In the genomic region with DNA sequence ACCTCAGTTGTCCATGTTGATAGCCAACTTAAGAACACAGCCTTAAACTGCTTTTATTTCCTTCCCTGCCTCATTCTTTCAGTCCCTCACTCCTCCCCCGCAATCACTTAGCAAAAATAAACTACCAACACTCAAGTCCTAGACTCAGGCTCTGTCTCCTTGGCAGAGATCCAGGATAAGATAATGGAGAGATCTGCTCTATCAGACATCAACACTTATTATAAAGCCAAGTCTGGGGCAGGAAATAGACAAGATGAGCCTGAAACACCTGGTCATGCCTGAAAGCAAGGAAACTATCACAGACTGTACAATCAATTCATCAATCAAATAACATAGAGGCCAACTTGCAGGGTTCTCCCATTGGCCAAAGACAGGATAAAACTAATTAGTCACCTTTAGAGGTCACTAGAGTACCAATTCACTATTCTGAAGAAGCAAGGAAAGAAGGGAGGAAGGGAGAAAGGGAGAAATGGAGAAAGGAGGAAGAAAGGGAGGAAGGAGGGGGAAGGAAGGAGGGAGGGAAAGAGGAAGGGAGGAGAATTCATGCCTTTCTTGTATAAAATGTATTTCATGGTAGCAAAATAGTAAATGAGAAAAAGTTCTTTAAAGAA, we compare ENCODE assay signal across 1 cellular context.
TF ChIP-seq lines count a peak whose summit lies in the region.

No MANE protein-coding gene starts in this region.

TF ChIP-seq in HepG2, 621 proteins besides CTCF, POLR2A, EP300 and RAD21 (continued from another document):
- TF ChIP-seq, protein P1, sequence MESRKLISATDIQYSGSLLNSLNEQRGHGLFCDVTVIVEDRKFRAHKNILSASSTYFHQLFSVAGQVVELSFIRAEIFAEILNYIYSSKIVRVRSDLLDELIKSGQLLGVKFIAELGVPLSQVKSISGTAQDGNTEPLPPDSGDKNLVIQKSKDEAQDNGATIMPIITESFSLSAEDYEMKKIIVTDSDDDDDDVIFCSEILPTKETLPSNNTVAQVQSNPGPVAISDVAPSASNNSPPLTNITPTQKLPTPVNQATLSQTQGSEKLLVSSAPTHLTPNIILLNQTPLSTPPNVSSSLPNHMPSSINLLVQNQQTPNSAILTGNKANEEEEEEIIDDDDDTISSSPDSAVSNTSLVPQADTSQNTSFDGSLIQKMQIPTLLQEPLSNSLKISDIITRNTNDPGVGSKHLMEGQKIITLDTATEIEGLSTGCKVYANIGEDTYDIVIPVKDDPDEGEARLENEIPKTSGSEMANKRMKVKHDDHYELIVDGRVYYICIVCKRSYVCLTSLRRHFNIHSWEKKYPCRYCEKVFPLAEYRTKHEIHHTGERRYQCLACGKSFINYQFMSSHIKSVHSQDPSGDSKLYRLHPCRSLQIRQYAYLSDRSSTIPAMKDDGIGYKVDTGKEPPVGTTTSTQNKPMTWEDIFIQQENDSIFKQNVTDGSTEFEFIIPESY (CRISPR knock-in tag; IDR thresholded peaks at IDR 0.05), result no peak
- no peak for TF ChIP-seq GABPA (IDR thresholded peaks at IDR 0.05; ENCODE audit: low read depth, low read length)
- no peak for TF ChIP-seq GABPA (CRISPR knock-in tag; IDR thresholded peaks at IDR 0.05; ENCODE audit: low read depth)
- no peak for TF ChIP-seq MBNL3 (CRISPR knock-in tag; conservative IDR thresholded peaks at IDR 0.05)
- TF ChIP-seq, protein P2, sequence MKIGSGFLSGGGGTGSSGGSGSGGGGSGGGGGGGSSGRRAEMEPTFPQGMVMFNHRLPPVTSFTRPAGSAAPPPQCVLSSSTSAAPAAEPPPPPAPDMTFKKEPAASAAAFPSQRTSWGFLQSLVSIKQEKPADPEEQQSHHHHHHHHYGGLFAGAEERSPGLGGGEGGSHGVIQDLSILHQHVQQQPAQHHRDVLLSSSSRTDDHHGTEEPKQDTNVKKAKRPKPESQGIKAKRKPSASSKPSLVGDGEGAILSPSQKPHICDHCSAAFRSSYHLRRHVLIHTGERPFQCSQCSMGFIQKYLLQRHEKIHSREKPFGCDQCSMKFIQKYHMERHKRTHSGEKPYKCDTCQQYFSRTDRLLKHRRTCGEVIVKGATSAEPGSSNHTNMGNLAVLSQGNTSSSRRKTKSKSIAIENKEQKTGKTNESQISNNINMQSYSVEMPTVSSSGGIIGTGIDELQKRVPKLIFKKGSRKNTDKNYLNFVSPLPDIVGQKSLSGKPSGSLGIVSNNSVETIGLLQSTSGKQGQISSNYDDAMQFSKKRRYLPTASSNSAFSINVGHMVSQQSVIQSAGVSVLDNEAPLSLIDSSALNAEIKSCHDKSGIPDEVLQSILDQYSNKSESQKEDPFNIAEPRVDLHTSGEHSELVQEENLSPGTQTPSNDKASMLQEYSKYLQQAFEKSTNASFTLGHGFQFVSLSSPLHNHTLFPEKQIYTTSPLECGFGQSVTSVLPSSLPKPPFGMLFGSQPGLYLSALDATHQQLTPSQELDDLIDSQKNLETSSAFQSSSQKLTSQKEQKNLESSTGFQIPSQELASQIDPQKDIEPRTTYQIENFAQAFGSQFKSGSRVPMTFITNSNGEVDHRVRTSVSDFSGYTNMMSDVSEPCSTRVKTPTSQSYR (CRISPR knock-in tag; IDR thresholded peaks at IDR 0.05; ENCODE audit: borderline replicate concordance), result no peak
- no peak for TF ChIP-seq XBP1 (CRISPR knock-in tag; IDR thresholded peaks at IDR 0.05)
- no peak for TF ChIP-seq E2F1 (CRISPR knock-in tag; IDR thresholded peaks at IDR 0.05)
- TF ChIP-seq KLF9 (CRISPR knock-in tag; IDR thresholded peaks at IDR 0.05; ENCODE audit: low read depth), result no peak
- TF ChIP-seq ZNF710 (CRISPR knock-in tag; IDR thresholded peaks at IDR 0.05; ENCODE audit: borderline replicate concordance), result peak; percentile 79
- TF ChIP-seq MIXL1 (CRISPR knock-in tag; IDR thresholded peaks at IDR 0.05), result peak; percentile 83; the same call in 1 of the 2 replicates
- TF ChIP-seq MXD1 (CRISPR knock-in tag; IDR thresholded peaks at IDR 0.05), result no peak
- TF ChIP-seq STAG1 (CRISPR knock-in tag; IDR thresholded peaks at IDR 0.05), result peak; percentile 70
- no peak for TF ChIP-seq NCOA2 (CRISPR knock-in tag; IDR thresholded peaks at IDR 0.05)
- TF ChIP-seq ZHX1 (CRISPR knock-in tag; IDR thresholded peaks at IDR 0.05; ENCODE audit: low read depth), result no peak
- no peak for TF ChIP-seq ZSCAN21 (CRISPR knock-in tag; IDR thresholded peaks at IDR 0.05; ENCODE audit: borderline replicate concordance)
- no peak for TF ChIP-seq ZNF160 (CRISPR knock-in tag; IDR thresholded peaks at IDR 0.05)
- no peak for TF ChIP-seq ZNF569 (CRISPR knock-in tag; IDR thresholded peaks at IDR 0.05; ENCODE audit: borderline replicate concordance)
- TF ChIP-seq SRSF1 (optimal IDR thresholded peaks at IDR 0.05; ENCODE audit: low read depth, low read length), result no peak
- TF ChIP-seq ZNF773 (CRISPR knock-in tag; IDR thresholded peaks at IDR 0.05; ENCODE audit: borderline replicate concordance), result no peak
- TF ChIP-seq HNRNPK (IDR thresholded peaks at IDR 0.05; ENCODE audit: low read depth, low read length, poor library complexity, severe bottlenecking), result peak; percentile 67
- TF ChIP-seq MYC (CRISPR knock-in tag; IDR thresholded peaks at IDR 0.05; ENCODE audit: borderline replicate concordance), result no peak
- TF ChIP-seq ZNF766 (CRISPR knock-in tag; IDR thresholded peaks at IDR 0.05; ENCODE audit: borderline replicate concordance), result no peak
- TF ChIP-seq TEAD2 (CRISPR knock-in tag; IDR thresholded peaks at IDR 0.05), result no peak
